ENCODE assay signal across 8 cellular contexts in the genomic region with DNA sequence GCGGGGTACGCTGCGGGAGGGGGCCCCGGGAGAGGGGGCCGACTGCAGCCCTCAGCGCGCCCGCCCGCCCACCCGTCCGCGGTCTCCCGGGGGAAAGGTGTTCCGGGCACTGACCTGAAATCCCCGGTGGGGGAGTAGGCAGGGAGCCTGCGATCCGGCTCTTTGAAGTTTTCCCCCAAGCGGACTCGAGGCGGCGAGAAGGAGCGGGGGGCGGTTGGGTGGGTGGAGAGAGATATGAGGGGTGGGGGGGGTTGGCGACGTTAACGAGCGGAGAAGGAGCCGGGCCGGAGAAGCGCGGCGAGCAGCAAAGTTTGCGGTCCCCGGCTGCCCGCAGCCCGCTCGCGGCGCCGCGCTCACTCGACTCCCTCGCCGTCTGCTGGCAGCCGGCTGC. TPM values are rescaled to one million over a fixed set of nuclear protein-coding genes. Genes with fewer than 3 reads are reported as not detected.
DNase-seq lines count a peak whose midpoint lies in the region; ATAC-seq and TF ChIP-seq lines count a peak whose summit lies in the region.

No MANE protein-coding gene starts in this region.

- H3K4me1 Mint-ChIP-seq in T-helper 1 cell treated with Interleukin-12 subunit alpha and Interleukin-12 subunit beta and Interleukin-4 antibody, amounts not matched to agents 30 μg/mL and 1 μg/mL, for 36 hours (ENCODE audit: low read depth): peaks cover 21% of the 10 kb centered on the region
- H3K4me1 Mint-ChIP-seq in stimulated activated effector memory CD8-positive, alpha-beta T cell treated with anti-CD3 and anti-CD28 coated beads, Interleukin-12 subunit alpha, Interleukin-12 subunit beta, amount 100 ng/mL, for 72 hours: peaks cover 29% of the 10 kb centered on the region

- H2AFZ ChIP-seq in hepatocyte: peak overlapping the region; percentile 34

- H3K27ac ChIP-seq in hepatocyte: peak overlapping the region; percentile 88

- H3K9me3 ChIP-seq in hepatocyte (ENCODE audit: low read depth): no peaks in the 10 kb centered on the region

- TF ChIP-seq CTCF in hepatocyte (IDR thresholded peaks at IDR 0.05; ENCODE audit: poor library complexity) (no peak), omental fat pad (IDR thresholded peaks at IDR 0.05) (no peak)

- no peaks in the 10 kb centered on the region for H3K36me3 ChIP-seq in hepatocyte (replicated peaks; ENCODE audit: insufficient read depth, low read depth)

- H3K4me3 Mint-ChIP-seq in T-helper 1 cell treated with Interleukin-12 subunit alpha and Interleukin-12 subunit beta and Interleukin-4 antibody, amounts not matched to agents 30 μg/mL and 1 μg/mL, for 36 hours: peak overlapping the region; percentile 66
- H3K4me3 Mint-ChIP-seq in stimulated activated effector memory CD8-positive, alpha-beta T cell treated with anti-CD3 and anti-CD28 coated beads, Interleukin-12 subunit alpha, Interleukin-12 subunit beta, amount 100 ng/mL, for 72 hours: peak overlapping the region; percentile 90

- no peak for DNase-seq in T-helper 1 cell
- DNase-seq in activated CD4-positive, alpha-beta T cell treated with anti-CD3 and anti-CD28 coated beads, Interleukin-2, amount 50 U/mL, for 48 hours: peak; percentile 16 to 35
- DNase-seq in hepatocyte (ENCODE audit: low spot score): no peak
- peak in 1 of 2 donors; percentile 59 for DNase-seq in stimulated activated effector memory CD8-positive, alpha-beta T cell treated with anti-CD3 and anti-CD28 coated beads, Interleukin-12 subunit alpha, Interleukin-12 subunit beta, amount 100 ng/mL, for 72 hours (ENCODE audit: low spot score in 2 of 2)
- no peak for DNase-seq in omental fat pad (ENCODE audit: low spot score)
- DNase-seq in LoVo (ENCODE audit: low spot score): no peak
- DNase-seq in NCI-H446 treated with DMSO at 0.1 percent for 48 hours (lab: John Stamatoyannopoulos, UW): no peak

- peaks cover 35% of the 10 kb centered on the region for H4K20me1 ChIP-seq in hepatocyte (ENCODE audit: insufficient read depth, poor library complexity, severe bottlenecking)

- H3K4me3 ChIP-seq in hepatocyte: peak overlapping the region; percentile 86

- H3K79me2 ChIP-seq in hepatocyte: peaks cover 55% of the 10 kb centered on the region

- peaks cover 3% of the 10 kb centered on the region for H3K36me3 Mint-ChIP-seq in T-helper 1 cell treated with Interleukin-12 subunit alpha and Interleukin-12 subunit beta and Interleukin-4 antibody, amounts not matched to agents 30 μg/mL and 1 μg/mL, for 36 hours (ENCODE audit: low read depth)
- H3K36me3 Mint-ChIP-seq in stimulated activated effector memory CD8-positive, alpha-beta T cell treated with anti-CD3 and anti-CD28 coated beads, Interleukin-12 subunit alpha, Interleukin-12 subunit beta, amount 100 ng/mL, for 72 hours: peaks cover 50% of the 10 kb centered on the region

- H3K27me3 Mint-ChIP-seq in T-helper 1 cell treated with Interleukin-12 subunit alpha and Interleukin-12 subunit beta and Interleukin-4 antibody, amounts not matched to agents 30 μg/mL and 1 μg/mL, for 36 hours (ENCODE audit: low read depth): no peaks in the 10 kb centered on the region

- WGBS in hepatocyte (ENCODE audit: low lambda C conversion rate, missing lambda C conversion rate): 11% methylated on average over 10 of the region's 45 CpGs

- H3K27me3 ChIP-seq in hepatocyte: peaks cover 57% of the 10 kb centered on the region

- H3K27ac Mint-ChIP-seq in T-helper 1 cell treated with Interleukin-12 subunit alpha and Interleukin-12 subunit beta and Interleukin-4 antibody, amounts not matched to agents 30 μg/mL and 1 μg/mL, for 36 hours: peak overlapping the region; percentile 57
- no peak overlapping the region for H3K27ac Mint-ChIP-seq in stimulated activated effector memory CD8-positive, alpha-beta T cell treated with anti-CD3 and anti-CD28 coated beads, Interleukin-12 subunit alpha, Interleukin-12 subunit beta, amount 100 ng/mL, for 72 hours

- peaks cover 49% of the 10 kb centered on the region for H3K4me1 ChIP-seq in hepatocyte (ENCODE audit: insufficient read depth)

- H3K9me3 Mint-ChIP-seq in T-helper 1 cell treated with Interleukin-12 subunit alpha and Interleukin-12 subunit beta and Interleukin-4 antibody, amounts not matched to agents 30 μg/mL and 1 μg/mL, for 36 hours: no peaks in the 10 kb centered on the region
- no peaks in the 10 kb centered on the region for H3K9me3 Mint-ChIP-seq in stimulated activated effector memory CD8-positive, alpha-beta T cell treated with anti-CD3 and anti-CD28 coated beads, Interleukin-12 subunit alpha, Interleukin-12 subunit beta, amount 100 ng/mL, for 72 hours

- peak overlapping the region; percentile 99 for H3K4me2 ChIP-seq in hepatocyte

- no peak for ATAC-seq in stimulated activated effector memory CD8-positive, alpha-beta T cell treated with anti-CD3 and anti-CD28 coated beads, Interleukin-12 subunit alpha, Interleukin-12 subunit beta, amount 100 ng/mL, for 72 hours
- no peak for ATAC-seq in omental fat pad (ENCODE audit: low FRiP score)

- H3K9me2 ChIP-seq in hepatocyte (replicated peaks; ENCODE audit: insufficient read depth): no peaks in the 10 kb centered on the region

RNA-seq across cellular contexts. Expression of a gene that starts 0.7 kb away (rescaled TPM):
- total RNA-seq in hepatocyte: 22.7 and 22.9 TPM in 2 replicates
- 13.6 and 15.3 TPM in 2 replicates for polyA plus RNA-seq in hepatocyte
- 10 to 100 TPM; 12.8 to 28.8 (median 18.6) TPM for total RNA-seq in omental fat pad

Comparison
In these comparisons a context has a peak if more than half of its experiments do, and no peak if none do; other contexts are left out.
1. DNase-seq: peak in activated CD4-positive, alpha-beta T cell treated with anti-CD3 and anti-CD28 coated beads, Interleukin-2, amount 50 U/mL, for 48 hours (2 of 2); none in T-helper 1 cell (0 of 5), hepatocyte (single experiment), omental fat pad (single experiment), LoVo (single experiment) and NCI-H446 treated with DMSO at 0.1 percent for 48 hours (single experiment).